In genomic region chr22:25235547-25236290, GRCh38 we compare ENCODE assay signal across 1 cellular context.
TF ChIP-seq lines count a peak whose summit lies in the region.

No MANE protein-coding gene starts in this region.

TF ChIP-seq in HepG2, 621 proteins besides CTCF, POLR2A, EP300 and RAD21 (continued from another document and continues in another):
- 0 out of 2 replicates have a peak, but pooled peaks have one; percentile 24 for TF ChIP-seq ZNF280D (CRISPR knock-in tag; IDR thresholded peaks at IDR 0.05)
- no peak for TF ChIP-seq SALL2 (CRISPR knock-in tag; IDR thresholded peaks at IDR 0.05)
- no peak for TF ChIP-seq ZNF740 (CRISPR knock-in tag; IDR thresholded peaks at IDR 0.05)
- TF ChIP-seq, protein P1, sequence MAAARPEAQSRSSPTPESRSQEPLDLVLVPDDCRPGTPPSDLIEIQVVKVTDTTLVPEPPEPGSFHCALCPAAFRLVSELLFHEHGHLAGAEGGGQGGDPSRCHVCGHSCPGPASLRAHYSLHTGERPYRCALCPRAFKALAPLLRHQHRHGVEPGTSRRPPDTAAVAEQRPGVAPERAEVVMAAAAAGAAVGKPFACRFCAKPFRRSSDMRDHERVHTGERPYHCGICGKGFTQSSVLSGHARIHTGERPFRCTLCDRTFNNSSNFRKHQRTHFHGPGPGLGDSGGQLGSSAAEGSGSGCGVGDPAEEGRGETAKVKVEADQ (CRISPR knock-in tag; IDR thresholded peaks at IDR 0.05; ENCODE audit: borderline replicate concordance), result no peak
- TF ChIP-seq SKI (IDR thresholded peaks at IDR 0.05; ENCODE audit: partially characterized antibody), result peak; percentile 14
- no peak for TF ChIP-seq BCLAF1 (IDR thresholded peaks at IDR 0.05)
- no peak for TF ChIP-seq ISX (CRISPR knock-in tag; conservative IDR thresholded peaks at IDR 0.05)
- TF ChIP-seq NR2F1 (CRISPR knock-in tag; IDR thresholded peaks at IDR 0.05), result no peak
- peak; percentile 99 for TF ChIP-seq STAG1 (CRISPR knock-in tag; IDR thresholded peaks at IDR 0.05)
- no peak for TF ChIP-seq ZNF672 (CRISPR knock-in tag; IDR thresholded peaks at IDR 0.05)
- TF ChIP-seq NFKB2 (CRISPR knock-in tag; IDR thresholded peaks at IDR 0.05; ENCODE audit: borderline replicate concordance), result peak; percentile 61; the same call in 1 of the 2 replicates
- TF ChIP-seq ZNF773 (CRISPR knock-in tag; IDR thresholded peaks at IDR 0.05; ENCODE audit: borderline replicate concordance), result no peak
- TF ChIP-seq ZNF678 (CRISPR knock-in tag; IDR thresholded peaks at IDR 0.05), result no peak
- no peak for TF ChIP-seq ZNF18 (CRISPR knock-in tag; IDR thresholded peaks at IDR 0.05; ENCODE audit: insufficient replicate concordance)
- TF ChIP-seq ZNF484 (CRISPR knock-in tag; IDR thresholded peaks at IDR 0.05; ENCODE audit: borderline replicate concordance, low read depth), result no peak
- TF ChIP-seq ZNF280B (CRISPR knock-in tag; IDR thresholded peaks at IDR 0.05; ENCODE audit: borderline replicate concordance), result peak; percentile 54; the same call in 1 of the 2 replicates
- no peak for TF ChIP-seq IRF2 (CRISPR knock-in tag; IDR thresholded peaks at IDR 0.05)
- no peak for TF ChIP-seq ZNF296 (CRISPR knock-in tag; conservative IDR thresholded peaks at IDR 0.05)
- TF ChIP-seq, protein P2, sequence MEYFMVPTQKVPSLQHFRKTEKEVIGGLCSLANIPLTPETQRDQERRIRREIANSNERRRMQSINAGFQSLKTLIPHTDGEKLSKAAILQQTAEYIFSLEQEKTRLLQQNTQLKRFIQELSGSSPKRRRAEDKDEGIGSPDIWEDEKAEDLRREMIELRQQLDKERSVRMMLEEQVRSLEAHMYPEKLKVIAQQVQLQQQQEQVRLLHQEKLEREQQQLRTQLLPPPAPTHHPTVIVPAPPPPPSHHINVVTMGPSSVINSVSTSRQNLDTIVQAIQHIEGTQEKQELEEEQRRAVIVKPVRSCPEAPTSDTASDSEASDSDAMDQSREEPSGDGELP (IDR thresholded peaks at IDR 0.05; ENCODE audit: borderline replicate concordance, low read depth), result no peak
- no peak for TF ChIP-seq SRSF4 (IDR thresholded peaks at IDR 0.05; ENCODE audit: low read depth, low read length, poor library complexity, severe bottlenecking)
- TF ChIP-seq HNRNPLL (IDR thresholded peaks at IDR 0.05; ENCODE audit: low read depth, low read length, poor library complexity, severe bottlenecking), result peak; percentile 36
- peak; percentile 79 for TF ChIP-seq XRCC5 (optimal IDR thresholded peaks at IDR 0.05; ENCODE audit: low read length)
- TF ChIP-seq, protein P3, sequence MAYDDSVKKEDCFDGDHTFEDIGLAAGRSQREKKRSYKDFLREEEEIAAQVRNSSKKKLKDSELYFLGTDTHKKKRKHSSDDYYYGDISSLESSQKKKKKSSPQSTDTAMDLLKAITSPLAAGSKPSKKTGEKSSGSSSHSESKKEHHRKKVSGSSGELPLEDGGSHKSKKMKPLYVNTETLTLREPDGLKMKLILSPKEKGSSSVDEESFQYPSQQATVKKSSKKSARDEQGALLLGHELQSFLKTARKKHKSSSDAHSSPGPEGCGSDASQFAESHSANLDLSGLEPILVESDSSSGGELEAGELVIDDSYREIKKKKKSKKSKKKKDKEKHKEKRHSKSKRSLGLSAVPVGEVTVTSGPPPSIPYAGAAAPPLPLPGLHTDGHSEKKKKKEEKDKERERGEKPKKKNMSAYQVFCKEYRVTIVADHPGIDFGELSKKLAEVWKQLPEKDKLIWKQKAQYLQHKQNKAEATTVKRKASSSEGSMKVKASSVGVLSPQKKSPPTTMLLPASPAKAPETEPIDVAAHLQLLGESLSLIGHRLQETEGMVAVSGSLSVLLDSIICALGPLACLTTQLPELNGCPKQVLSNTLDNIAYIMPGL (CRISPR knock-in tag; IDR thresholded peaks at IDR 0.05; ENCODE audit: borderline replicate concordance in 1 of 2, low read depth in 1 of 2), result peak; percentile 43 to 50; a peak in 1 of 4 replicates
- no peak for TF ChIP-seq U2AF2 (IDR thresholded peaks at IDR 0.05; ENCODE audit: low read depth, low read length)
- TF ChIP-seq CERS6 (CRISPR knock-in tag; IDR thresholded peaks at IDR 0.05), result no peak
- TF ChIP-seq ZNF558 (CRISPR knock-in tag; IDR thresholded peaks at IDR 0.05; ENCODE audit: borderline replicate concordance), result no peak
- TF ChIP-seq ZNF468 (CRISPR knock-in tag; IDR thresholded peaks at IDR 0.05), result no peak
- 0 out of 2 replicates have a peak, but pooled peaks have one; percentile 40 for TF ChIP-seq SPEN (CRISPR knock-in tag; IDR thresholded peaks at IDR 0.05; ENCODE audit: low read depth)
- peak in 1 of 2 experiments; percentile 35; a peak in 1 of 4 replicates for TF ChIP-seq KLF16 (CRISPR knock-in tag; IDR thresholded peaks at IDR 0.05)
- TF ChIP-seq, protein P4, sequence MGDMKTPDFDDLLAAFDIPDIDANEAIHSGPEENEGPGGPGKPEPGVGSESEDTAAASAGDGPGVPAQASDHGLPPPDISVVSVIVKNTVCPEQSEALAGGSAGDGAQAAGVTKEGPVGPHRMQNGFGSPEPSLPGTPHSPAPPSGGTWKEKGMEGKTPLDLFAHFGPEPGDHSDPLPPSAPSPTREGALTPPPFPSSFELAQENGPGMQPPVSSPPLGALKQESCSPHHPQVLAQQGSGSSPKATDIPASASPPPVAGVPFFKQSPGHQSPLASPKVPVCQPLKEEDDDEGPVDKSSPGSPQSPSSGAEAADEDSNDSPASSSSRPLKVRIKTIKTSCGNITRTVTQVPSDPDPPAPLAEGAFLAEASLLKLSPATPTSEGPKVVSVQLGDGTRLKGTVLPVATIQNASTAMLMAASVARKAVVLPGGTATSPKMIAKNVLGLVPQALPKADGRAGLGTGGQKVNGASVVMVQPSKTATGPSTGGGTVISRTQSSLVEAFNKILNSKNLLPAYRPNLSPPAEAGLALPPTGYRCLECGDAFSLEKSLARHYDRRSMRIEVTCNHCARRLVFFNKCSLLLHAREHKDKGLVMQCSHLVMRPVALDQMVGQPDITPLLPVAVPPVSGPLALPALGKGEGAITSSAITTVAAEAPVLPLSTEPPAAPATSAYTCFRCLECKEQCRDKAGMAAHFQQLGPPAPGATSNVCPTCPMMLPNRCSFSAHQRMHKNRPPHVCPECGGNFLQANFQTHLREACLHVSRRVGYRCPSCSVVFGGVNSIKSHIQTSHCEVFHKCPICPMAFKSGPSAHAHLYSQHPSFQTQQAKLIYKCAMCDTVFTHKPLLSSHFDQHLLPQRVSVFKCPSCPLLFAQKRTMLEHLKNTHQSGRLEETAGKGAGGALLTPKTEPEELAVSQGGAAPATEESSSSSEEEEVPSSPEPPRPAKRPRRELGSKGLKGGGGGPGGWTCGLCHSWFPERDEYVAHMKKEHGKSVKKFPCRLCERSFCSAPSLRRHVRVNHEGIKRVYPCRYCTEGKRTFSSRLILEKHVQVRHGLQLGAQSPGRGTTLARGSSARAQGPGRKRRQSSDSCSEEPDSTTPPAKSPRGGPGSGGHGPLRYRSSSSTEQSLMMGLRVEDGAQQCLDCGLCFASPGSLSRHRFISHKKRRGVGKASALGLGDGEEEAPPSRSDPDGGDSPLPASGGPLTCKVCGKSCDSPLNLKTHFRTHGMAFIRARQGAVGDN (CRISPR knock-in tag; IDR thresholded peaks at IDR 0.05), result peak; percentile 59; the same call in 1 of the 2 replicates
- TF ChIP-seq SP2 (CRISPR knock-in tag; IDR thresholded peaks at IDR 0.05), result peak; percentile 99
- no peak for TF ChIP-seq ZNF136 (CRISPR knock-in tag; IDR thresholded peaks at IDR 0.05; ENCODE audit: low read depth)
- TF ChIP-seq MYPOP (CRISPR knock-in tag; IDR thresholded peaks at IDR 0.05), result no peak
- no peak for TF ChIP-seq KLF11 (CRISPR knock-in tag; IDR thresholded peaks at IDR 0.05)
- no peak for TF ChIP-seq HOXA9 (CRISPR knock-in tag; IDR thresholded peaks at IDR 0.05; ENCODE audit: borderline replicate concordance)
- no peak for TF ChIP-seq ZNF335 (CRISPR knock-in tag; IDR thresholded peaks at IDR 0.05)
- TF ChIP-seq PLRG1 (conservative IDR thresholded peaks at IDR 0.05), result no peak
- no peak for TF ChIP-seq E2F1 (CRISPR knock-in tag; IDR thresholded peaks at IDR 0.05)
